ENCODE assay signal across 9 cellular contexts in genomic region chr5:119274024-119274766, GRCh38.
DNase-seq lines count a peak whose midpoint lies in the region; ATAC-seq and TF ChIP-seq lines count a peak whose summit lies in the region.
"Had no signal": no experiment of that assay in that cellular context is flagged by ENCODE, and none has a peak within 500 bp of the region (broad histone marks: within the 10 kb centered on the region; RNA-seq: fewer than 3 reads in every experiment).

No MANE protein-coding gene starts in this region.

- no peaks in the 10 kb centered on the region for H3K9me3 Mint-ChIP-seq in activated T-cell treated with anti-CD3 and anti-CD28 coated beads, Interleukin-2, amount 50 U/mL, for 4 hours
- no peaks in the 10 kb centered on the region for H3K9me3 Mint-ChIP-seq in immature natural killer cell

- TF ChIP-seq EP300 in transverse colon (IDR thresholded peaks at IDR 0.05; ENCODE audit: low read depth), result no peak

- peaks cover 63% of the 10 kb centered on the region for H3F3A ChIP-seq in SU-DHL-6 (ENCODE audit: insufficient read depth)

- H3K9me2 ChIP-seq in SU-DHL-6 (replicated peaks; ENCODE audit: insufficient read depth, low read length), result no peaks in the 10 kb centered on the region

- intact Hi-C loops in transverse colon (cut with DNase I; ENCODE audit: low total_unique reads), result loop anchor here (10.0 kb wide), 2 partner anchors 51 to 141 kb away; no protein-coding TSS in a partner anchor
- intact Hi-C loops in prostate gland (cut with DNase I), result no loop called here

- no peak for TF ChIP-seq CTCF in SU-DHL-6 (IDR thresholded peaks at IDR 0.05; ENCODE audit: insufficient read depth, low read length, poor library complexity, severe bottlenecking)
- no peak for TF ChIP-seq CTCF in transverse colon (IDR thresholded peaks at IDR 0.05)
- TF ChIP-seq CTCF in prostate gland (IDR thresholded peaks at IDR 0.05), result no peak

- 49 to 88% methylated on average over 3 to 5 of the region's 5 CpGs for WGBS in transverse colon (ENCODE audit: low coverage in 1 of 2), 2 donors
- 53% methylated on average over 5 of the region's 5 CpGs for WGBS in prostate gland

- H3K4me2 ChIP-seq in SU-DHL-6 (ENCODE audit: low read depth, low read length, poor library complexity, severe bottlenecking), result peak overlapping the region; percentile 85

- no peak for DNase-seq in activated T-cell treated with anti-CD3 and anti-CD28 coated beads, Interleukin-2, amount 50 U/mL, for 4 hours
- DNase-seq in activated T-cell treated with anti-CD3 and anti-CD28 coated beads, Interleukin-2, amount 50 U/mL, for 48 hours, result no peak
- DNase-seq in immature natural killer cell (no peak), transverse colon (peak; percentile 42), NCI-H2171 treated with DMSO at 0.1 percent for 48 hours (lab: John Stamatoyannopoulos, UW) (no peak), prostate gland (ENCODE audit: low spot score) (no peak)

- ATAC-seq in activated T-cell treated with anti-CD3 and anti-CD28 coated beads, Interleukin-2, amount 50 U/mL, for 4 hours, result peak in 1 of 2 donors; percentile 1
- ATAC-seq in activated CD4-positive, CD25-positive, alpha-beta regulatory T cell treated with anti-CD3 and anti-CD28 coated beads, Interleukin-2, amount 50 U/mL, for 24 hours, result no peak

- H3K4me1 ChIP-seq in transverse colon (peaks cover 6 to 37% (median 25%) of the 10 kb centered on the region in 4 donors), prostate gland (replicated peaks) (peaks cover 11% of the 10 kb centered on the region)

- H3K36me3 ChIP-seq in SU-DHL-6 (ENCODE audit: low read length), result no peaks in the 10 kb centered on the region
- no peaks in the 10 kb centered on the region for H3K36me3 ChIP-seq in transverse colon
- H3K36me3 ChIP-seq in prostate gland, result no peaks in the 10 kb centered on the region

- H2AFZ ChIP-seq in SU-DHL-6 (ENCODE audit: low read depth, low read length, severe bottlenecking), result no peak overlapping the region

- H3K27me3 ChIP-seq in SU-DHL-6 (ENCODE audit: low read length) (no peaks in the 10 kb centered on the region), transverse colon (no peaks in the 10 kb centered on the region), prostate gland (replicated peaks; ENCODE audit: insufficient read depth) (no peaks in the 10 kb centered on the region)

- peaks cover 86% of the 10 kb centered on the region for H3K4me1 Mint-ChIP-seq in activated T-cell treated with anti-CD3 and anti-CD28 coated beads, Interleukin-2, amount 50 U/mL, for 4 hours (ENCODE audit: low read depth)
- peaks cover 98 to 100% of the 10 kb centered on the region in 2 donors for H3K4me1 Mint-ChIP-seq in immature natural killer cell

- H3K27me3 Mint-ChIP-seq in activated T-cell treated with anti-CD3 and anti-CD28 coated beads, Interleukin-2, amount 50 U/mL, for 4 hours (ENCODE audit: low read depth), result no peaks in the 10 kb centered on the region
- H3K27me3 Mint-ChIP-seq in immature natural killer cell (ENCODE audit: low read depth in 3 of 3), result peaks cover 8 to 14% (median 9%) of the 10 kb centered on the region in 3 donors

- peak overlapping the region; percentile 89 to 97 (median 94) for H3K27ac Mint-ChIP-seq in immature natural killer cell

- H3K36me3 Mint-ChIP-seq in activated T-cell treated with anti-CD3 and anti-CD28 coated beads, Interleukin-2, amount 50 U/mL, for 4 hours (ENCODE audit: insufficient read depth), result peaks cover 22% of the 10 kb centered on the region
- no peaks in the 10 kb centered on the region for H3K36me3 Mint-ChIP-seq in immature natural killer cell

- H3K4me3 ChIP-seq in SU-DHL-6 (ENCODE audit: insufficient read depth, low read length, poor library complexity, severe bottlenecking) (peak overlapping the region; percentile 39), transverse colon (no peak overlapping the region), prostate gland (no peak overlapping the region)
- H3K4me3 ChIP-seq: SK-N-MC had no signal

- peak overlapping the region; percentile 100 for H3K4me3 Mint-ChIP-seq in activated T-cell treated with anti-CD3 and anti-CD28 coated beads, Interleukin-2, amount 50 U/mL, for 4 hours
- peak overlapping the region; percentile 97 to 100 (median 99) for H3K4me3 Mint-ChIP-seq in immature natural killer cell

- no peaks in the 10 kb centered on the region for H3K9me3 ChIP-seq in SU-DHL-6 (ENCODE audit: insufficient read depth, low read length)
- H3K9me3 ChIP-seq in transverse colon, result no peaks in the 10 kb centered on the region
- H3K9me3 ChIP-seq in prostate gland, result no peaks in the 10 kb centered on the region

- TF ChIP-seq POLR2A in transverse colon (IDR thresholded peaks at IDR 0.05), result no peak
- TF ChIP-seq POLR2A in prostate gland (IDR thresholded peaks at IDR 0.05), result no peak

- no peaks in the 10 kb centered on the region; the same call in 1 of the 2 replicates for H4K20me1 ChIP-seq in SU-DHL-6 (ENCODE audit: low read depth, low read length)

- H3K27ac ChIP-seq in SU-DHL-6 (ENCODE audit: low read depth, low read length), result peak overlapping the region; percentile 96
- peak overlapping the region; percentile 49 to 75 (median 61) for H3K27ac ChIP-seq in transverse colon
- peak overlapping the region in 1 of 2 donors; percentile 12 for H3K27ac ChIP-seq in prostate gland
- H3K27ac ChIP-seq: SK-N-MC had no signal

- H3K79me2 ChIP-seq in SU-DHL-6 (ENCODE audit: insufficient read depth, low read length), result peaks cover 82% of the 10 kb centered on the region

- H3K9ac ChIP-seq in SU-DHL-6 (ENCODE audit: low read length), result peak overlapping the region; percentile 88

- in situ Hi-C loops in transverse colon (cut with MboI; ENCODE audit: low pct_ligation_motif_present in 1 of 4, low pct_unique_long_range_greater_than_20kb in 1 of 4, low sequenced_read_pairs in 3 of 4), result loop anchor here in 2 of 4 donors (25.0 kb wide), 2 partner anchors 138 to 287 kb away; partner anchors contain the start of gene DTWD2 (in 1 of the 2)
